Comparison of ENCODE assay signal across 17 cellular contexts in the genomic region with DNA sequence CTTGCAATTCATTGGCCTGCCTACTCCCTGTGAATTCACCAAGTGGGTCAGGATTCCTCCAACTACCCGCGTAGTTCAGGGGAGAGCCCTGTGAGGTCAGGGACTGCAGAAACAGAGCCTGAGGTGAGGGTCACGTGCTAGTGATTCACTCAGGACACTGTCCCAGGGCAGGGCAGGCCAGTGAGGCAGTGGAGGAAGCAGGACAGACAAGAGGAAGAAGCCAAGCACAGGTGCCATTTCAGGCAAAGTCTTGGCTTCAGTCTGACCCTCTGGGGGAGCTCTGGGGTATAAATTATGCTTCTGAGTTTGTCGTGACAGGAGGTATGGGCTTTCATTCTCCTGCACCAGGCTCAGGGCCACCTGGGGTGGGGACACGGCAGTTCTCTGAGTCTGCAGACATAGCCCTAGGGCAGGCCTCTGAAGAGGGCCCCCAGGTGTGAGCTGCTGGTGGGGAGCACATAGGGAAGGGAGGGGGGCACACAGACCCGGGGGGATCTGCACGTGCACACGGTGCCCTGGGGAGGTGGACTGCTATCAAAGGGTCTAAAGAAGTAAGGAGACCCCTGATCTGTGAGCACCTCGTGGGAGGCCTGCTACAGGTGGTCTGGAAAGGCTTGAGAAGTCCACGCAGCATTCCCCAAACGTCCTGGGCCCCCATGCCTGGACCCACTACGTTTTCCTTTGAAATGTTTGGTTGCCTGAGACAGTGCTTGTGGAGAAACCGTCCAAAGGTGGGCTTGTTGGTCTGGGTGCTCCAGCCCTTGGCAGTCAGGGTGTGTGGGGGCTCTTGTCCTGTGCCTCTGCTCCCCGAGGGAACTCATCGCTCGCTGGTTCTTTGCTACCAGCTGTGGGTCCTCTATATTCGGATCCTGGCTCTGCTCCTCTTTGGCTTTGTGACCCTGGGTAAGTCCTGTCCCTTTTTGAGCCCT. TPM values are rescaled to one million over a fixed set of nuclear protein-coding genes. Genes with fewer than 3 reads are reported as not detected.
DNase-seq lines count a peak whose midpoint lies in the region; ATAC-seq and TF ChIP-seq lines count a peak whose summit lies in the region.
"Had no signal": no experiment of that assay in that cellular context is flagged by ENCODE, and none has a peak within 500 bp of the region (broad histone marks: within the 10 kb centered on the region; RNA-seq: fewer than 3 reads in every experiment).

No MANE protein-coding gene starts in this region.

- intact Hi-C loops in MCF 10A (cut with micrococcal nuclease), result no loop called here
- intact Hi-C loops in mammary epithelial cell (cut with micrococcal nuclease), result no loop called here
- intact Hi-C loops in adrenal gland (cut with DNase I), result no loop called here
- intact Hi-C loops in spleen (cut with DNase I; ENCODE audit: low total_unique reads), result no loop called here
- intact Hi-C loops in PC-3 (cut with micrococcal nuclease), result no loop called here

- no peaks in the 10 kb centered on the region for H3K9me2 ChIP-seq in PC-3 (replicated peaks; ENCODE audit: low read length)

- CTCF ChIA-PET in MCF 10A (lab: Yijun Ruan, JAX), result interaction anchor here (0.8 to 1.0 kb wide), 3 partner anchors 57 to 329 kb away, joined by 3 to 4 read pairs (median 4); no protein-coding TSS in a partner anchor
- CTCF ChIA-PET in mammary epithelial cell (lab: Charles Lee; ENCODE audit: low non-redundant PET), result no interaction called here
- CTCF ChIA-PET in PC-3 (lab: Charles Lee), result no interaction called here

- H3K36me3 ChIP-seq in mammary epithelial cell (ENCODE audit: insufficient read depth, low read length), result no peaks in the 10 kb centered on the region
- no peaks in the 10 kb centered on the region for H3K36me3 ChIP-seq in adrenal gland (replicated peaks in 1 of 2)
- H3K36me3 ChIP-seq in muscle layer of colon (ENCODE audit: insufficient read depth, low read length), result no peaks in the 10 kb centered on the region
- H3K36me3 ChIP-seq in spleen, result no peaks in the 10 kb centered on the region
- no peaks in the 10 kb centered on the region for H3K36me3 ChIP-seq in PC-3 (ENCODE audit: low read depth, low read length)

- no peak overlapping the region for H3K27ac Mint-ChIP-seq in MCF 10A (ENCODE audit: low read depth, unreplicated experiment)
- no peak overlapping the region for H3K27ac Mint-ChIP-seq in stimulated activated memory B cell treated with anti-CD40 and anti-IgM and Interleukin-4, amounts not matched to agents 10 μg/mL and 1 μg/mL and 100 μg/mL, for 72 hours

- H3F3A ChIP-seq in PC-3 (ENCODE audit: low read length, unreplicated experiment), result no peaks in the 10 kb centered on the region

- no peaks in the 10 kb centered on the region for H3K9me3 Mint-ChIP-seq in MCF 10A (ENCODE audit: unreplicated experiment)
- no peaks in the 10 kb centered on the region for H3K9me3 Mint-ChIP-seq in stimulated activated memory B cell treated with anti-CD40 and anti-IgM and Interleukin-4, amounts not matched to agents 10 μg/mL and 1 μg/mL and 100 μg/mL, for 72 hours
- H3K9me3 Mint-ChIP-seq: CD14-positive monocyte, IgD-negative memory B cell had no signal

- no peaks in the 10 kb centered on the region for H3K27me3 Mint-ChIP-seq in MCF 10A (ENCODE audit: insufficient read depth, unreplicated experiment)
- H3K27me3 Mint-ChIP-seq in stimulated activated memory B cell treated with anti-CD40 and anti-IgM and Interleukin-4, amounts not matched to agents 10 μg/mL and 1 μg/mL and 100 μg/mL, for 72 hours, result no peaks in the 10 kb centered on the region
- H3K27me3 Mint-ChIP-seq: IgD-negative memory B cell had no signal

- H2AFZ ChIP-seq in mammary epithelial cell (ENCODE audit: low read depth, low read length) (no peak overlapping the region), PC-3 (ENCODE audit: low read length) (no peak overlapping the region)

- no peaks in the 10 kb centered on the region for H4K20me1 ChIP-seq in mammary epithelial cell (ENCODE audit: insufficient read depth, low read length)
- no peaks in the 10 kb centered on the region for H4K20me1 ChIP-seq in PC-3 (ENCODE audit: low read length)

- dilution Hi-C loops in mammary epithelial cell (cut with HindIII; ENCODE audit: low sequenced_read_pairs), result no loop called here

- H3K9me3 ChIP-seq in mammary epithelial cell (replicated peaks; ENCODE audit: insufficient read depth, low read length) (no peaks in the 10 kb centered on the region), adrenal gland (replicated peaks in 1 of 3) (no peaks in the 10 kb centered on the region), muscle layer of colon (ENCODE audit: low read length) (no peaks in the 10 kb centered on the region), spleen (no peaks in the 10 kb centered on the region), PC-3 (ENCODE audit: low read length) (no peaks in the 10 kb centered on the region)
- H3K9me3 ChIP-seq: Caco-2 had no signal

- no peaks in the 10 kb centered on the region for H3K79me2 ChIP-seq in mammary epithelial cell (ENCODE audit: insufficient read depth, low read length)
- H3K79me2 ChIP-seq in PC-3 (ENCODE audit: low read length), result no peaks in the 10 kb centered on the region

- H3K4me3 ChIP-seq in mammary epithelial cell (replicated peaks in 1 of 3; ENCODE audit: insufficient read depth in 1 of 3, low read depth in 2 of 3, low read length in 3 of 3) (no peak overlapping the region), adrenal gland (no peak overlapping the region), muscle layer of colon (ENCODE audit: low read depth in 1 of 2, low read length in 2 of 2) (no peak overlapping the region), spleen (no peak overlapping the region), PC-3 (ENCODE audit: low read length) (no peak overlapping the region)

- H3K4me2 ChIP-seq in mammary epithelial cell (ENCODE audit: insufficient read depth, low read depth, low read length) (no peak overlapping the region), PC-3 (ENCODE audit: low read length) (no peak overlapping the region)

- H3K4me3 Mint-ChIP-seq in MCF 10A (ENCODE audit: unreplicated experiment), result no peak overlapping the region
- H3K4me3 Mint-ChIP-seq in stimulated activated memory B cell treated with anti-CD40 and anti-IgM and Interleukin-4, amounts not matched to agents 10 μg/mL and 1 μg/mL and 100 μg/mL, for 72 hours, result no peak overlapping the region
- H3K4me3 Mint-ChIP-seq: CD14-positive monocyte, IgD-negative memory B cell had no signal

- H3K27me3 ChIP-seq in mammary epithelial cell (ENCODE audit: insufficient read depth, low read length), result no peaks in the 10 kb centered on the region
- no peaks in the 10 kb centered on the region for H3K27me3 ChIP-seq in adrenal gland
- no peaks in the 10 kb centered on the region for H3K27me3 ChIP-seq in muscle layer of colon (ENCODE audit: control insufficient read depth in 1 of 2, insufficient read depth in 2 of 2, low read length in 2 of 2)
- H3K27me3 ChIP-seq in spleen (replicated peaks in 1 of 7), result no peaks in the 10 kb centered on the region
- H3K27me3 ChIP-seq in PC-3 (ENCODE audit: low read length), result no peaks in the 10 kb centered on the region

- H3K4me1 ChIP-seq in mammary epithelial cell (ENCODE audit: insufficient read depth, low read length) (peaks cover 8% of the 10 kb centered on the region), adrenal gland (replicated peaks in 1 of 2) (peaks cover 4 to 16% of the 10 kb centered on the region in 2 donors), muscle layer of colon (ENCODE audit: insufficient read depth, low read length) (peaks cover 51% of the 10 kb centered on the region), spleen (peaks cover 0 to 28% (median 11%) of the 10 kb centered on the region in 6 donors), PC-3 (ENCODE audit: insufficient read depth, low read length) (no peaks in the 10 kb centered on the region)
- H3K4me1 ChIP-seq: Caco-2 had no signal

- no peak overlapping the region for H3K27ac ChIP-seq in mammary epithelial cell (ENCODE audit: insufficient read depth, low read depth, low read length)
- H3K27ac ChIP-seq in adrenal gland, result peak overlapping the region in 1 of 5 donors; percentile 24
- H3K27ac ChIP-seq in muscle layer of colon (ENCODE audit: low read depth, low read length), result peak overlapping the region; percentile 54
- no peak overlapping the region for H3K27ac ChIP-seq in spleen
- H3K27ac ChIP-seq in PC-3 (ENCODE audit: low read length), result no peak overlapping the region

- H3K9ac ChIP-seq in mammary epithelial cell (ENCODE audit: insufficient read depth, low read length), result no peak overlapping the region
- H3K9ac ChIP-seq in muscle layer of colon (ENCODE audit: low read length), result no peak overlapping the region
- no peak overlapping the region for H3K9ac ChIP-seq in PC-3 (ENCODE audit: low read length)

- 70% methylated on average over 15 of the region's 17 CpGs for WGBS in mammary epithelial cell (ENCODE audit: low coverage, missing lambda C conversion rate)
- 75 to 80% (median 79%) methylated on average over 12 to 17 of the region's 17 CpGs for WGBS in adrenal gland, 4 donors
- WGBS in spleen, 5 donors, result 84 to 89% (median 87%) methylated on average over 17 of the region's 17 CpGs

- H3K4me1 Mint-ChIP-seq in MCF 10A (ENCODE audit: insufficient read depth, unreplicated experiment), result no peaks in the 10 kb centered on the region
- H3K4me1 Mint-ChIP-seq in stimulated activated memory B cell treated with anti-CD40 and anti-IgM and Interleukin-4, amounts not matched to agents 10 μg/mL and 1 μg/mL and 100 μg/mL, for 72 hours, result peaks cover 12% of the 10 kb centered on the region

- H3K36me3 Mint-ChIP-seq in MCF 10A (ENCODE audit: insufficient read depth, unreplicated experiment), result no peaks in the 10 kb centered on the region
- H3K36me3 Mint-ChIP-seq in stimulated activated memory B cell treated with anti-CD40 and anti-IgM and Interleukin-4, amounts not matched to agents 10 μg/mL and 1 μg/mL and 100 μg/mL, for 72 hours, result no peaks in the 10 kb centered on the region
- H3K36me3 Mint-ChIP-seq: IgD-negative memory B cell had no signal

- in situ Hi-C loops in mammary epithelial cell (cut with MboI; ENCODE audit: low sequenced_read_pairs in 2 of 2), result no loop called here

- ATAC-seq in HG02973 (IDR thresholded peaks at IDR 0.05; ENCODE audit: unreplicated experiment), result no peak
- no peak for ATAC-seq in PC-3
- no peak for ATAC-seq in stimulated activated memory B cell treated with anti-CD40 and anti-IgM and Interleukin-4, amounts not matched to agents 10 μg/mL and 1 μg/mL and 100 μg/mL, for 72 hours

- TF ChIP-seq POLR2A in adrenal gland (IDR thresholded peaks at IDR 0.05) (no peak), spleen (IDR thresholded peaks at IDR 0.05) (no peak)

- no peak for TF ChIP-seq CTCF in MCF 10A (IDR thresholded peaks at IDR 0.05; ENCODE audit: unreplicated experiment)
- no peak for TF ChIP-seq CTCF in mammary epithelial cell (conservative IDR thresholded peaks at IDR 0.05 in 1 of 2, IDR thresholded peaks at IDR 0.05 in 1 of 2; ENCODE audit: extremely low read depth in 1 of 2, insufficient read depth in 1 of 2, low read depth in 1 of 2, low read length in 2 of 2)
- TF ChIP-seq CTCF in adrenal gland (IDR thresholded peaks at IDR 0.05), result no peak
- TF ChIP-seq CTCF in spleen (IDR thresholded peaks at IDR 0.05 in 8 of 11, conservative IDR thresholded peaks at IDR 0.05 in 3 of 11), result no peak
- TF ChIP-seq CTCF in PC-3 (conservative IDR thresholded peaks at IDR 0.05; ENCODE audit: low read depth, low read length), result no peak

- DNase-seq in MCF 10A (ENCODE audit: unreplicated experiment) (peak; percentile 7), mammary epithelial cell (no peak), adrenal gland (peak; percentile 32 to 82 (median 66)), spleen (peak; percentile 69), PC-3 (no peak)
- DNase-seq: Caco-2; DMS53; GOT3; NCI-H1436 treated with DMSO at 0.1 percent for 48 hours; NCI-H2227 treated with DMSO at 0.1 percent for 48 hours; NCI-H526 treated with DMSO at 0.1 percent for 48 hours; NK-92 treated with Interleukin-12 subunit alpha and Interleukin-12 subunit beta, amount 100 ng/mL, for 24 hours had no signal

- no TSS peak for BruUV-seq in MCF 10A (replicated peaks; lab: Mats Ljungman, UMichigan)
- BruUV-seq in mammary epithelial cell (replicated peaks; lab: Mats Ljungman, UMichigan), result no TSS peak
- BruUV-seq in PC-3 (replicated peaks; lab: Mats Ljungman, UMichigan), result no TSS peak

- POLR2A ChIA-PET in MCF 10A (lab: Yijun Ruan, JAX) (no interaction called here), PC-3 (lab: Charles Lee; ENCODE audit: unreplicated experiment) (no interaction called here)

RNA-seq across cellular contexts. Expression of a gene that starts 46.4 kb away (rescaled TPM):
- total RNA-seq in MCF 10A (2022) (0.07 and 0.29 TPM in 2 replicates), mammary epithelial cell (under 1 TPM; under 0.01 to 0.35 TPM), adrenal gland (1 to 10 TPM; 1.6 to 8.9 (median 7.2) TPM), spleen (10 to 100 TPM in 1 of 7 donors, 1 to 10 TPM in 6; 1.7 to 15.2 (median 7.0) TPM), PC-3 (2014; rRNA removed) (0.06 and 0.07 TPM in 2 replicates)
- polyA plus RNA-seq in mammary epithelial cell (0.19 TPM), adrenal gland (1 to 10 TPM in 2 of 3 donors, under 1 TPM in 1; 0.84 to 1.8 (median 1.2) TPM), spleen (under 1 TPM; 0.11 to 0.74 (median 0.38) TPM)
- not detected for polyA minus RNA-seq in mammary epithelial cell
- polyA plus RNA-seq: CD14-positive monocyte, IgD-negative memory B cell had no signal

Comparison
In these comparisons a context has a peak if more than half of its experiments do, and no peak if none do; other contexts are left out.
1. DNase-seq: peak in MCF 10A (single experiment), adrenal gland (7 of 7) and spleen (single experiment); none in mammary epithelial cell (single experiment) and PC-3 (single experiment).